ENCODE assay signal across 1 cellular context in genomic region chr19:36378625-36379509, GRCh38.
TF ChIP-seq lines count a peak whose summit lies in the region.

TSS of gene ZFP14 (minus strand) at chr19:36379201. CDS start at chr19:36367892, 11,309 bp downstream.

TF ChIP-seq in GM12878, 131 proteins besides CTCF, POLR2A, EP300 and RAD21 (continued from another document and continues in another):
- TF ChIP-seq ZNF687 (IDR thresholded peaks at IDR 0.05) (no peak), USF2 (IDR thresholded peaks at IDR 0.05; ENCODE audit: borderline replicate concordance, low read depth, low read length) (no peak), FOS (IDR thresholded peaks at IDR 0.05; ENCODE audit: borderline replicate concordance, extremely low read depth, insufficient read length) (no peak), CHD2 (IDR thresholded peaks at IDR 0.05; ENCODE audit: borderline replicate concordance, low read depth, low read length) (peak; percentile 71), BCL3 (IDR thresholded peaks at IDR 0.05; ENCODE audit: borderline replicate concordance, insufficient read depth, low read depth, low read length, poor library complexity, severe bottlenecking) (no peak), KLF5 (IDR thresholded peaks at IDR 0.05; ENCODE audit: partially characterized antibody) (peak; percentile 99), RELB (IDR thresholded peaks at IDR 0.05; ENCODE audit: low read depth) (peak; percentile 89), RB1 (IDR thresholded peaks at IDR 0.05; ENCODE audit: borderline replicate concordance) (no peak; the same call in 1 of the 2 replicates), ZNF24 (IDR thresholded peaks at IDR 0.05) (0 out of 2 replicates have a peak, but pooled peaks have one; percentile 40), MTA2 (IDR thresholded peaks at IDR 0.05; ENCODE audit: low read depth) (no peak), ATF3 (IDR thresholded peaks at IDR 0.05; ENCODE audit: borderline replicate concordance, extremely low read depth, low read depth, low read length) (no peak), NFXL1 (IDR thresholded peaks at IDR 0.05; ENCODE audit: borderline replicate concordance) (no peak), ZBED1 (IDR thresholded peaks at IDR 0.05; ENCODE audit: borderline replicate concordance) (no peak), BMI1 (IDR thresholded peaks at IDR 0.05; ENCODE audit: borderline replicate concordance) (no peak), SREBF2 (IDR thresholded peaks at IDR 0.05; ENCODE audit: low read length) (no peak), FOXK2 (IDR thresholded peaks at IDR 0.05) (peak; percentile 97), RBBP5 (conservative IDR thresholded peaks at IDR 0.05) (no peak), KAT2A (conservative IDR thresholded peaks at IDR 0.05; ENCODE audit: control insufficient read depth, low read depth, low read length) (no peak), ZNF622 (IDR thresholded peaks at IDR 0.05) (no peak), MYB (IDR thresholded peaks at IDR 0.05; ENCODE audit: borderline replicate concordance, low read depth, low read length) (no peak), JUND (IDR thresholded peaks at IDR 0.05; ENCODE audit: low read depth, low read length) (peak; percentile 97; the same call in 1 of the 2 replicates), BRCA1 (IDR thresholded peaks at IDR 0.05; ENCODE audit: low read depth, low read length) (no peak), NKRF (conservative IDR thresholded peaks at IDR 0.05) (0 out of 2 replicates have a peak, but pooled peaks have one; percentile 23), CHD4 (IDR thresholded peaks at IDR 0.05) (no peak), ZNF384 (IDR thresholded peaks at IDR 0.05; ENCODE audit: borderline replicate concordance, low read depth, low read length) (no peak), ASH2L (IDR thresholded peaks at IDR 0.05; ENCODE audit: borderline replicate concordance, low read depth) (no peak), CBX5 (IDR thresholded peaks at IDR 0.05; ENCODE audit: low read depth) (0 out of 2 replicates have a peak, but pooled peaks have one; percentile 21), ZZZ3 (IDR thresholded peaks at IDR 0.05; ENCODE audit: control insufficient read depth, insufficient read length, low read depth) (no peak), MXI1 (IDR thresholded peaks at IDR 0.05; ENCODE audit: low read depth, low read length) (no peak), ZBTB33 (IDR thresholded peaks at IDR 0.05) (no peak), HCFC1 (IDR thresholded peaks at IDR 0.05; ENCODE audit: low read length) (peak; percentile 93), SMAD5 (IDR thresholded peaks at IDR 0.05; ENCODE audit: low read depth) (no peak), E4F1 (IDR thresholded peaks at IDR 0.05; ENCODE audit: borderline replicate concordance, partially characterized antibody) (peak; percentile 86), HDAC2 (IDR thresholded peaks at IDR 0.05) (no peak), YBX1 (IDR thresholded peaks at IDR 0.05) (no peak), MLLT1 (IDR thresholded peaks at IDR 0.05) (0 out of 2 replicates have a peak, but pooled peaks have one; percentile 31), KDM1A (IDR thresholded peaks at IDR 0.05; ENCODE audit: borderline replicate concordance) (no peak), BHLHE40 (IDR thresholded peaks at IDR 0.05; ENCODE audit: borderline replicate concordance in 1 of 2, low read depth in 2 of 2, low read length in 1 of 2) (peak; percentile 85 to 94), IKZF2 (IDR thresholded peaks at IDR 0.05) (peak; percentile 47 to 65; a peak in 3 of 4 replicates), IKZF1 (conservative IDR thresholded peaks at IDR 0.05) (peak; percentile 91), PKNOX1 (IDR thresholded peaks at IDR 0.05) (0 out of 2 replicates have a peak, but pooled peaks have one; percentile 12)
